ENCODE assay signal across 21 cellular contexts in the genomic region with DNA sequence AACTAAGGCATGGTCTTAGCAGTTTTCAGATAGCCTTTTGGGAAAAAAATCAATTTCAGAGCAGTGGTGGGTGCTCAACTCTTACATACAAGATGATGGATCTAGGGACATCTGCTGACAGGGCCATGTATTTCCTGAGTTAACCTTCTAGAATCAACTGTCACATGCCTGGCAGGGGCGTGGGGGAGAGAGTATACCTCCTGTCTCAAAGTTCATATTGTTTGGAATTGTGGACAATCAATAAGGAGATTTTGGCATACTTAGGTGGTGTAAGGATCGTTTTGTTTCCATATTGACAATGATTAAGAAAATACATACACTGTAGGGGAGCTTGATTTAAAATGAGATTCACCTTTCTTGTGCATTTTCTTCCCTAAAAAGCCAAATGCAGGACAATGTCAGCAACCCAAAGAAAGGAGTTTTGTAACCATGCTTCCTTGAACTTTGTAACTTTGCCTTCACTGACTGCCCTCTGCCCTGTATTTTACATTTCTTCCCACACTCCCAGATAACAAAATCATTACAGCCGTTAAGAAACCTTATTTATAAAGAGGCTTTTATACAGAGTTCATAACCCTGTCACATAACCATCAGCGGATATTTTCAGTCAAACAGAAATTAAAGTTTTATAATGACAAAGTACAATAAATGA.
DNase-seq lines count a peak whose midpoint lies in the region; ATAC-seq, FAIRE-seq and TF ChIP-seq lines count a peak whose summit lies in the region.
"Had no signal": no experiment of that assay in that cellular context is flagged by ENCODE, and none has a peak within 500 bp of the region (broad histone marks: within the 10 kb centered on the region; RNA-seq: fewer than 3 reads in every experiment).

No MANE protein-coding gene starts in this region.

- TF ChIP-seq POLR2A in right lobe of liver (IDR thresholded peaks at IDR 0.05) (no peak), tibial nerve (IDR thresholded peaks at IDR 0.05) (no peak)

- TF ChIP-seq EP300 in tibial nerve (IDR thresholded peaks at IDR 0.05), result no peak

- TF ChIP-seq CTCF in coronary artery (IDR thresholded peaks at IDR 0.05) (no peak), right lobe of liver (IDR thresholded peaks at IDR 0.05) (no peak), pancreas (IDR thresholded peaks at IDR 0.05) (no peak), tibial nerve (IDR thresholded peaks at IDR 0.05) (no peak)

- peak overlapping the region; percentile 37 to 51 for H3K27ac ChIP-seq in coronary artery
- peak overlapping the region in 2 of 3 donors; percentile 5 to 61 for H3K27ac ChIP-seq in right lobe of liver
- H3K27ac ChIP-seq in pancreas, result no peak overlapping the region
- H3K27ac ChIP-seq in tibial nerve, result peak overlapping the region in 3 of 4 donors; percentile 41 to 58 (median 52)
- H3K27ac ChIP-seq: C4-2B had no signal

- H3K36me3 ChIP-seq in right lobe of liver (no peaks in the 10 kb centered on the region), pancreas (no peaks in the 10 kb centered on the region), tibial nerve (no peaks in the 10 kb centered on the region)

- no peaks in the 10 kb centered on the region for H3K27me3 ChIP-seq in right lobe of liver
- H3K27me3 ChIP-seq in pancreas, result no peaks in the 10 kb centered on the region
- no peaks in the 10 kb centered on the region for H3K27me3 ChIP-seq in tibial nerve

- FAIRE-seq in pancreas (lab: Jason Lieb, UNC), result no peak

- H3K4me3 ChIP-seq in coronary artery (no peak overlapping the region), right lobe of liver (no peak overlapping the region), pancreas (no peak overlapping the region), tibial nerve (no peak overlapping the region)

- no peaks in the 10 kb centered on the region for H3K9me3 ChIP-seq in right lobe of liver
- no peaks in the 10 kb centered on the region for H3K9me3 ChIP-seq in pancreas
- H3K9me3 ChIP-seq in tibial nerve, result no peaks in the 10 kb centered on the region

- 20% methylated on average over 4 of the region's 4 CpGs for WGBS in right lobe of liver (ENCODE audit: insufficient coverage, low coverage, low lambda C conversion rate, missing lambda C conversion rate)
- 15 to 18% methylated on average over 4 of the region's 4 CpGs for WGBS in pancreas, 2 donors
- WGBS in tibial nerve, 2 donors, result 40 to 52% methylated on average over 4 of the region's 4 CpGs

- no peak for DNase-seq in coronary artery (ENCODE audit: low spot score)
- no peak for DNase-seq in right lobe of liver
- DNase-seq in pancreas, result no peak
- no peak for DNase-seq in tibial nerve (ENCODE audit: low spot score in 2 of 2)
- no peak for DNase-seq in DMS114 treated with DMSO at 0.1 percent for 48 hours (lab: John Stamatoyannopoulos, UW; ENCODE audit: unreplicated experiment)
- no peak for DNase-seq in 8988T
- no peak for DNase-seq in NCI-H1436 (lab: John Stamatoyannopoulos, UW)
- DNase-seq: ACHN, AML-193, DMS79 treated with DMSO at 0.1 percent for 48 hours, H7, HFFc6, IMR-90, NCI-H1417 treated with DMSO at 0.1 percent for 48 hours, NCI-H1930, NCI-H226, NCI-H524, PC-3, RPMI8226 had no signal

- intact Hi-C loops in right lobe of liver (cut with DNase I) (loop anchor here (10.0 kb wide), 3 partner anchors 123 to 267 kb away; a partner anchor contains a TSS), pancreas (cut with DNase I) (loop anchor here in 2 of 3 donors (10.0 kb wide), 1 partner anchor 197 kb away; a partner anchor contains a TSS)

- ATAC-seq in right lobe of liver (peak; percentile 72 to 86 (median 77)), pancreas (peak in 3 of 4 donors; percentile 30 to 46 (median 31)), GM19455 (IDR thresholded peaks at IDR 0.05; ENCODE audit: unreplicated experiment) (no peak)
- ATAC-seq: PC-3 had no signal

- H3K4me1 ChIP-seq in right lobe of liver, result peaks cover 0 to 27% (median 11%) of the 10 kb centered on the region in 4 donors
- peaks cover 25 to 33% (median 26%) of the 10 kb centered on the region in 3 donors for H3K4me1 ChIP-seq in pancreas
- peaks cover 0 to 50% (median 18%) of the 10 kb centered on the region in 4 donors for H3K4me1 ChIP-seq in tibial nerve

Comparison
In these comparisons a context has a peak if more than half of its experiments do, and no peak if none do; other contexts are left out.
1. H3K27ac ChIP-seq: peak in coronary artery (2 of 2), right lobe of liver (2 of 3) and tibial nerve (3 of 4); none in pancreas (0 of 4).